1 cellular context compared by ENCODE assay signal in the genomic region with DNA sequence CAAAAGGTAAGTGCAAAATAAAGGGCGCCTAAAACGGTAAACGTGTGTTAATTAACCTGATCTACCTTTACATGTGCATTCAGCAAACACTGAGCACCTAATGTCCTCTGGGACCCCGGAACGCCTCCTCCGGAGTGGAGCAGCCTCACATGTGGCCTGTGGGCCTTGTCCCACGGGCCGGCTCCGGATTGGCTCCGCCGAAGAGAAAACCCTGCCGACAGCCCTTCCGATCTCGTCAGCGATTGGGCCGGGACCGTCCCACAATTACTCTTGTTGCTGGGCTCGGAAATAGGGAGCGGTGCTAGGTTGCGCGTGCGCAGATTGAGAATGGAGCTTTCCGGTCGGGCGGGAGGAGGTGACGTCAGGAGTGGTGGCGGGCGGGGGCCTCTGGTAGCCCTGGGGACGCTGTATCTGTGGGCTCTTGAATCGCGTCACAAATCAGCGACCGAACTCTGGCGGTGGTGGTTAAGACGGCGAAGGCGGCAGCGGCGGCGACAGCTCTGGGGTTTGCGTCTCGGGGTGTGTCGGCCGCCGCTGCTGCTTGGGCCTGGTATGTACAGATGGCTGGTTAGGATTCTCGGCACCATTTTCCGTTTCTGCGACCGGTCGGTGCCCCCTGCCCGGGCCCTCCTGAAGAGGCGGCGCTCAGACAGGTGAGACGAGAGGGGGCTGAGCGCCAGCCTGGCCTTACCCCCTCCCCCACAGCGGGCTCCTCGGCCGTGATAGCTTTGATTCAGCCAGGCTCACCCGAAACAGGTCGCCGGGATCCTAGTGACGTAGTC.
TF ChIP-seq lines count a peak whose summit lies in the region.

A gene (plus strand): TSS at position 434 of the 782 bp plus-strand sequence. CDS start 119 bp downstream, at position 553.

TF ChIP-seq in GM12878, 131 proteins besides CTCF, POLR2A, EP300 and RAD21 (continued from another document and continues in another):
- TF ChIP-seq, protein P1, sequence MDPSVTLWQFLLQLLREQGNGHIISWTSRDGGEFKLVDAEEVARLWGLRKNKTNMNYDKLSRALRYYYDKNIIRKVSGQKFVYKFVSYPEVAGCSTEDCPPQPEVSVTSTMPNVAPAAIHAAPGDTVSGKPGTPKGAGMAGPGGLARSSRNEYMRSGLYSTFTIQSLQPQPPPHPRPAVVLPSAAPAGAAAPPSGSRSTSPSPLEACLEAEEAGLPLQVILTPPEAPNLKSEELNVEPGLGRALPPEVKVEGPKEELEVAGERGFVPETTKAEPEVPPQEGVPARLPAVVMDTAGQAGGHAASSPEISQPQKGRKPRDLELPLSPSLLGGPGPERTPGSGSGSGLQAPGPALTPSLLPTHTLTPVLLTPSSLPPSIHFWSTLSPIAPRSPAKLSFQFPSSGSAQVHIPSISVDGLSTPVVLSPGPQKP (IDR thresholded peaks at IDR 0.05; ENCODE audit: low read depth, low read length): 0 out of 2 replicates have a peak, but pooled peaks have one; percentile 40
- TF ChIP-seq, protein P2, sequence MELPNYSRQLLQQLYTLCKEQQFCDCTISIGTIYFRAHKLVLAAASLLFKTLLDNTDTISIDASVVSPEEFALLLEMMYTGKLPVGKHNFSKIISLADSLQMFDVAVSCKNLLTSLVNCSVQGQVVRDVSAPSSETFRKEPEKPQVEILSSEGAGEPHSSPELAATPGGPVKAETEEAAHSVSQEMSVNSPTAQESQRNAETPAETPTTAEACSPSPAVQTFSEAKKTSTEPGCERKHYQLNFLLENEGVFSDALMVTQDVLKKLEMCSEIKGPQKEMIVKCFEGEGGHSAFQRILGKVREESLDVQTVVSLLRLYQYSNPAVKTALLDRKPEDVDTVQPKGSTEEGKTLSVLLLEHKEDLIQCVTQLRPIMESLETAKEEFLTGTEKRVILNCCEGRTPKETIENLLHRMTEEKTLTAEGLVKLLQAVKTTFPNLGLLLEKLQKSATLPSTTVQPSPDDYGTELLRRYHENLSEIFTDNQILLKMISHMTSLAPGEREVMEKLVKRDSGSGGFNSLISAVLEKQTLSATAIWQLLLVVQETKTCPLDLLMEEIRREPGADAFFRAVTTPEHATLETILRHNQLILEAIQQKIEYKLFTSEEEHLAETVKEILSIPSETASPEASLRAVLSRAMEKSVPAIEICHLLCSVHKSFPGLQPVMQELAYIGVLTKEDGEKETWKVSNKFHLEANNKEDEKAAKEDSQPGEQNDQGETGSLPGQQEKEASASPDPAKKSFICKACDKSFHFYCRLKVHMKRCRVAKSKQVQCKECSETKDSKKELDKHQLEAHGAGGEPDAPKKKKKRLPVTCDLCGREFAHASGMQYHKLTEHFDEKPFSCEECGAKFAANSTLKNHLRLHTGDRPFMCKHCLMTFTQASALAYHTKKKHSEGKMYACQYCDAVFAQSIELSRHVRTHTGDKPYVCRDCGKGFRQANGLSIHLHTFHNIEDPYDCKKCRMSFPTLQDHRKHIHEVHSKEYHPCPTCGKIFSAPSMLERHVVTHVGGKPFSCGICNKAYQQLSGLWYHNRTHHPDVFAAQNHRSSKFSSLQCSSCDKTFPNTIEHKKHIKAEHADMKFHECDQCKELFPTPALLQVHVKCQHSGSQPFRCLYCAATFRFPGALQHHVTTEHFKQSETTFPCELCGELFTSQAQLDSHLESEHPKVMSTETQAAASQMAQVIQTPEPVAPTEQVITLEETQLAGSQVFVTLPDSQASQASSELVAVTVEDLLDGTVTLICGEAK (IDR thresholded peaks at IDR 0.05; ENCODE audit: borderline replicate concordance): peak; percentile 73; the same call in 1 of the 2 replicates
- TF ChIP-seq SREBF2 (IDR thresholded peaks at IDR 0.05; ENCODE audit: low read length) (no peak), SMARCA5 (IDR thresholded peaks at IDR 0.05) (no peak), FOXK2 (IDR thresholded peaks at IDR 0.05) (peak; percentile 72), NBN (IDR thresholded peaks at IDR 0.05) (peak; percentile 97), NFYA (IDR thresholded peaks at IDR 0.05; ENCODE audit: borderline replicate concordance, low read depth, low read length) (no peak), RBBP5 (conservative IDR thresholded peaks at IDR 0.05) (no peak), RAD51 (IDR thresholded peaks at IDR 0.05) (no peak), ZNF207 (IDR thresholded peaks at IDR 0.05; ENCODE audit: borderline replicate concordance) (peak; percentile 82), CEBPB (IDR thresholded peaks at IDR 0.05; ENCODE audit: borderline replicate concordance in 1 of 2, low read depth in 2 of 2, low read length in 2 of 2) (no peak), GATAD2B (conservative IDR thresholded peaks at IDR 0.05; ENCODE audit: low read depth) (0 out of 2 replicates have a peak, but pooled peaks have one; percentile 30), IKZF1 (conservative IDR thresholded peaks at IDR 0.05) (0 out of 2 replicates have a peak, but pooled peaks have one; percentile 39), EGR1 (IDR thresholded peaks at IDR 0.05; ENCODE audit: borderline replicate concordance in 1 of 2, low read depth in 2 of 2, low read length in 2 of 2) (0 out of 3 replicates have a peak, but pooled peaks of 1 of the 2 experiments have one; percentile 19), CREB1 (IDR thresholded peaks at IDR 0.05; ENCODE audit: low read depth) (peak; percentile 99), MEF2B (IDR thresholded peaks at IDR 0.05; ENCODE audit: partially characterized antibody, poor library complexity, severe bottlenecking) (peak; percentile 66), PAX5 (IDR thresholded peaks at IDR 0.05; ENCODE audit: borderline replicate concordance, low read depth, low read length) (0 out of 2 replicates have a peak, but pooled peaks have one; percentile 5), MXI1 (IDR thresholded peaks at IDR 0.05; ENCODE audit: low read depth, low read length) (peak; percentile 94), CHD2 (IDR thresholded peaks at IDR 0.05; ENCODE audit: borderline replicate concordance, low read depth, low read length) (peak; percentile 76), NRF1 (conservative IDR thresholded peaks at IDR 0.05; ENCODE audit: low read depth, low read length) (peak; percentile 72), ATF7 (IDR thresholded peaks at IDR 0.05; ENCODE audit: low read depth) (peak; percentile 99), ZNF622 (IDR thresholded peaks at IDR 0.05) (no peak), SMAD5 (IDR thresholded peaks at IDR 0.05; ENCODE audit: low read depth) (no peak; the same call in 1 of the 2 replicates), HDAC6 (IDR thresholded peaks at IDR 0.05; ENCODE audit: unreplicated experiment) (no peak), FOXM1 (IDR thresholded peaks at IDR 0.05; ENCODE audit: low read depth, low read length) (no peak), NR2F1 (conservative IDR thresholded peaks at IDR 0.05) (no peak), MEF2A (IDR thresholded peaks at IDR 0.05; ENCODE audit: insufficient read depth, low read depth, low read length) (0 out of 2 replicates have a peak, but pooled peaks have one; percentile 27), POLR2AphosphoS5 (IDR thresholded peaks at IDR 0.05; ENCODE audit: low read length) (peak; percentile 85), SPI1 (IDR thresholded peaks at IDR 0.05; ENCODE audit: borderline replicate concordance, insufficient read depth, low read depth, low read length) (no peak), MTA3 (IDR thresholded peaks at IDR 0.05; ENCODE audit: borderline replicate concordance, low read length) (no peak), BRCA1 (IDR thresholded peaks at IDR 0.05; ENCODE audit: low read depth, low read length) (no peak), SMAD1 (IDR thresholded peaks at IDR 0.05; ENCODE audit: low read depth, partially characterized antibody) (no peak), CREM (IDR thresholded peaks at IDR 0.05; ENCODE audit: low read depth) (peak; percentile 99), MYB (IDR thresholded peaks at IDR 0.05; ENCODE audit: borderline replicate concordance, low read depth, low read length) (no peak)
- TF ChIP-seq, protein P3, sequence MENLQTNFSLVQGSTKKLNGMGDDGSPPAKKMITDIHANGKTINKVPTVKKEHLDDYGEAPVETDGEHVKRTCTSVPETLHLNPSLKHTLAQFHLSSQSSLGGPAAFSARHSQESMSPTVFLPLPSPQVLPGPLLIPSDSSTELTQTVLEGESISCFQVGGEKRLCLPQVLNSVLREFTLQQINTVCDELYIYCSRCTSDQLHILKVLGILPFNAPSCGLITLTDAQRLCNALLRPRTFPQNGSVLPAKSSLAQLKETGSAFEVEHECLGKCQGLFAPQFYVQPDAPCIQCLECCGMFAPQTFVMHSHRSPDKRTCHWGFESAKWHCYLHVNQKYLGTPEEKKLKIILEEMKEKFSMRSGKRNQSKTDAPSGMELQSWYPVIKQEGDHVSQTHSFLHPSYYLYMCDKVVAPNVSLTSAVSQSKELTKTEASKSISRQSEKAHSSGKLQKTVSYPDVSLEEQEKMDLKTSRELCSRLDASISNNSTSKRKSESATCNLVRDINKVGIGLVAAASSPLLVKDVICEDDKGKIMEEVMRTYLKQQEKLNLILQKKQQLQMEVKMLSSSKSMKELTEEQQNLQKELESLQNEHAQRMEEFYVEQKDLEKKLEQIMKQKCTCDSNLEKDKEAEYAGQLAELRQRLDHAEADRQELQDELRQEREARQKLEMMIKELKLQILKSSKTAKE (IDR thresholded peaks at IDR 0.05; ENCODE audit: low read depth, poor library complexity, severe bottlenecking): no peak
- TF ChIP-seq, protein P4, sequence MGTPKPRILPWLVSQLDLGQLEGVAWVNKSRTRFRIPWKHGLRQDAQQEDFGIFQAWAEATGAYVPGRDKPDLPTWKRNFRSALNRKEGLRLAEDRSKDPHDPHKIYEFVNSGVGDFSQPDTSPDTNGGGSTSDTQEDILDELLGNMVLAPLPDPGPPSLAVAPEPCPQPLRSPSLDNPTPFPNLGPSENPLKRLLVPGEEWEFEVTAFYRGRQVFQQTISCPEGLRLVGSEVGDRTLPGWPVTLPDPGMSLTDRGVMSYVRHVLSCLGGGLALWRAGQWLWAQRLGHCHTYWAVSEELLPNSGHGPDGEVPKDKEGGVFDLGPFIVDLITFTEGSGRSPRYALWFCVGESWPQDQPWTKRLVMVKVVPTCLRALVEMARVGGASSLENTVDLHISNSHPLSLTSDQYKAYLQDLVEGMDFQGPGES (IDR thresholded peaks at IDR 0.05): no peak
- TF ChIP-seq, protein P5, sequence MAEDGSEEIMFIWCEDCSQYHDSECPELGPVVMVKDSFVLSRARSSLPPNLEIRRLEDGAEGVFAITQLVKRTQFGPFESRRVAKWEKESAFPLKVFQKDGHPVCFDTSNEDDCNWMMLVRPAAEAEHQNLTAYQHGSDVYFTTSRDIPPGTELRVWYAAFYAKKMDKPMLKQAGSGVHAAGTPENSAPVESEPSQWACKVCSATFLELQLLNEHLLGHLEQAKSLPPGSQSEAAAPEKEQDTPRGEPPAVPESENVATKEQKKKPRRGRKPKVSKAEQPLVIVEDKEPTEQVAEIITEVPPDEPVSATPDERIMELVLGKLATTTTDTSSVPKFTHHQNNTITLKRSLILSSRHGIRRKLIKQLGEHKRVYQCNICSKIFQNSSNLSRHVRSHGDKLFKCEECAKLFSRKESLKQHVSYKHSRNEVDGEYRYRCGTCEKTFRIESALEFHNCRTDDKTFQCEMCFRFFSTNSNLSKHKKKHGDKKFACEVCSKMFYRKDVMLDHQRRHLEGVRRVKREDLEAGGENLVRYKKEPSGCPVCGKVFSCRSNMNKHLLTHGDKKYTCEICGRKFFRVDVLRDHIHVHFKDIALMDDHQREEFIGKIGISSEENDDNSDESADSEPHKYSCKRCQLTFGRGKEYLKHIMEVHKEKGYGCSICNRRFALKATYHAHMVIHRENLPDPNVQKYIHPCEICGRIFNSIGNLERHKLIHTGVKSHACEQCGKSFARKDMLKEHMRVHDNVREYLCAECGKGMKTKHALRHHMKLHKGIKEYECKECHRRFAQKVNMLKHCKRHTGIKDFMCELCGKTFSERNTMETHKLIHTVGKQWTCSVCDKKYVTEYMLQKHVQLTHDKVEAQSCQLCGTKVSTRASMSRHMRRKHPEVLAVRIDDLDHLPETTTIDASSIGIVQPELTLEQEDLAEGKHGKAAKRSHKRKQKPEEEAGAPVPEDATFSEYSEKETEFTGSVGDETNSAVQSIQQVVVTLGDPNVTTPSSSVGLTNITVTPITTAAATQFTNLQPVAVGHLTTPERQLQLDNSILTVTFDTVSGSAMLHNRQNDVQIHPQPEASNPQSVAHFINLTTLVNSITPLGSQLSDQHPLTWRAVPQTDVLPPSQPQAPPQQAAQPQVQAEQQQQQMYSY (CRISPR knock-in tag; IDR thresholded peaks at IDR 0.05): no peak
- TF ChIP-seq, protein P6, sequence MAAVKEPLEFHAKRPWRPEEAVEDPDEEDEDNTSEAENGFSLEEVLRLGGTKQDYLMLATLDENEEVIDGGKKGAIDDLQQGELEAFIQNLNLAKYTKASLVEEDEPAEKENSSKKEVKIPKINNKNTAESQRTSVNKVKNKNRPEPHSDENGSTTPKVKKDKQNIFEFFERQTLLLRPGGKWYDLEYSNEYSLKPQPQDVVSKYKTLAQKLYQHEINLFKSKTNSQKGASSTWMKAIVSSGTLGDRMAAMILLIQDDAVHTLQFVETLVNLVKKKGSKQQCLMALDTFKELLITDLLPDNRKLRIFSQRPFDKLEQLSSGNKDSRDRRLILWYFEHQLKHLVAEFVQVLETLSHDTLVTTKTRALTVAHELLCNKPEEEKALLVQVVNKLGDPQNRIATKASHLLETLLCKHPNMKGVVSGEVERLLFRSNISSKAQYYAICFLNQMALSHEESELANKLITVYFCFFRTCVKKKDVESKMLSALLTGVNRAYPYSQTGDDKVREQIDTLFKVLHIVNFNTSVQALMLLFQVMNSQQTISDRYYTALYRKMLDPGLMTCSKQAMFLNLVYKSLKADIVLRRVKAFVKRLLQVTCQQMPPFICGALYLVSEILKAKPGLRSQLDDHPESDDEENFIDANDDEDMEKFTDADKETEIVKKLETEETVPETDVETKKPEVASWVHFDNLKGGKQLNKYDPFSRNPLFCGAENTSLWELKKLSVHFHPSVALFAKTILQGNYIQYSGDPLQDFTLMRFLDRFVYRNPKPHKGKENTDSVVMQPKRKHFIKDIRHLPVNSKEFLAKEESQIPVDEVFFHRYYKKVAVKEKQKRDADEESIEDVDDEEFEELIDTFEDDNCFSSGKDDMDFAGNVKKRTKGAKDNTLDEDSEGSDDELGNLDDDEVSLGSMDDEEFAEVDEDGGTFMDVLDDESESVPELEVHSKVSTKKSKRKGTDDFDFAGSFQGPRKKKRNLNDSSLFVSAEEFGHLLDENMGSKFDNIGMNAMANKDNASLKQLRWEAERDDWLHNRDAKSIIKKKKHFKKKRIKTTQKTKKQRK (IDR thresholded peaks at IDR 0.05; ENCODE audit: low read depth, low read length): no peak
- TF ChIP-seq, protein P7, sequence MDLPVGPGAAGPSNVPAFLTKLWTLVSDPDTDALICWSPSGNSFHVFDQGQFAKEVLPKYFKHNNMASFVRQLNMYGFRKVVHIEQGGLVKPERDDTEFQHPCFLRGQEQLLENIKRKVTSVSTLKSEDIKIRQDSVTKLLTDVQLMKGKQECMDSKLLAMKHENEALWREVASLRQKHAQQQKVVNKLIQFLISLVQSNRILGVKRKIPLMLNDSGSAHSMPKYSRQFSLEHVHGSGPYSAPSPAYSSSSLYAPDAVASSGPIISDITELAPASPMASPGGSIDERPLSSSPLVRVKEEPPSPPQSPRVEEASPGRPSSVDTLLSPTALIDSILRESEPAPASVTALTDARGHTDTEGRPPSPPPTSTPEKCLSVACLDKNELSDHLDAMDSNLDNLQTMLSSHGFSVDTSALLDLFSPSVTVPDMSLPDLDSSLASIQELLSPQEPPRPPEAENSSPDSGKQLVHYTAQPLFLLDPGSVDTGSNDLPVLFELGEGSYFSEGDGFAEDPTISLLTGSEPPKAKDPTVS (IDR thresholded peaks at IDR 0.05; ENCODE audit: low read depth, low read length): no peak
- TF ChIP-seq, protein P8, sequence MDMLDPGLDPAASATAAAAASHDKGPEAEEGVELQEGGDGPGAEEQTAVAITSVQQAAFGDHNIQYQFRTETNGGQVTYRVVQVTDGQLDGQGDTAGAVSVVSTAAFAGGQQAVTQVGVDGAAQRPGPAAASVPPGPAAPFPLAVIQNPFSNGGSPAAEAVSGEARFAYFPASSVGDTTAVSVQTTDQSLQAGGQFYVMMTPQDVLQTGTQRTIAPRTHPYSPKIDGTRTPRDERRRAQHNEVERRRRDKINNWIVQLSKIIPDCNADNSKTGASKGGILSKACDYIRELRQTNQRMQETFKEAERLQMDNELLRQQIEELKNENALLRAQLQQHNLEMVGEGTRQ (IDR thresholded peaks at IDR 0.05; ENCODE audit: borderline replicate concordance, low read depth, low read length): peak; percentile 10; the same call in 1 of the 2 replicates
